10 cellular contexts compared by ENCODE assay signal in the genomic region with DNA sequence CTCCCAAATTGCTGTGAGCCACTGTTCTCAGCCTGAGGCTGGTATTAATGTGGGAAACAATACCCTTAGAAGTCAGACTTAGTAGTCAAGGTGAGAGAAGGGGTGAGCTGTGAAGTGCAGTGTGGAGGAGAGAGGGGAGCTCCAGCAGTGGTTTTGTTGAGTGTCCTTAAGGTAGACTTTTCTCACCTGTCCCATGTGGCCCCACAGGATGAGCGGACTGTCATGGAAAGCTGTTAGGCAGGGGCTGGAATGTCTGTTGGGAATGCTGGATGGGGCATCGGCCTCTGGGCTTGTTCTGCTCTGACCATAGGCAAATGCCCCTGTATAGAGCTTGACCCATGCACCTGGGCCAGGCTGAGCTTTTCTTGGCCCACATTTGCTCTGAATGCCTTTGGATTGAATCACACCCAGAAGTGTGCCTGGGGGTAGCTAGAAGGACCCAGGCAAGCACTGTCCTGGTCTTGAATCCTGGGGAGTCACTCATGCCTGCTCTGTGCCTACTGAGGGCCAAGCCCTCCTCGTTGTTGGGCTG. TPM values are rescaled to one million over a fixed set of nuclear protein-coding genes. Genes with fewer than 3 reads are reported as not detected.
DNase-seq lines count a peak whose midpoint lies in the region; ATAC-seq and TF ChIP-seq lines count a peak whose summit lies in the region.
"Had no signal": no experiment of that assay in that cellular context is flagged by ENCODE, and none has a peak within 500 bp of the region (broad histone marks: within the 10 kb centered on the region; RNA-seq: fewer than 3 reads in every experiment).

No MANE protein-coding gene starts in this region.

- ATAC-seq in HG02970 (IDR thresholded peaks at IDR 0.05; ENCODE audit: low FRiP score, unreplicated experiment) (no peak), GM19452 (IDR thresholded peaks at IDR 0.05; ENCODE audit: unreplicated experiment) (no peak)
- ATAC-seq: mucosa of descending colon had no signal

- H2AK5ac ChIP-seq in neuronal stem cell (ENCODE audit: low read depth, low read length) = no peak overlapping the region

- peaks cover 0 to 6% (median under 1%) of the 10 kb centered on the region in 8 donors for H3K9me3 Mint-ChIP-seq in CD4-positive, alpha-beta memory T cell

- intact Hi-C loops in CD4-positive, alpha-beta memory T cell (cut with micrococcal nuclease) = no loop called here
- intact Hi-C loops in dorsolateral prefrontal cortex (cut with DNase I) = no loop called here

- no peak overlapping the region for H3K23ac ChIP-seq in neuronal stem cell (ENCODE audit: low read depth, low read length, poor library complexity)

- H3K9ac ChIP-seq in OCI-LY1 (ENCODE audit: low read length) = no peak overlapping the region
- H3K9ac ChIP-seq in neuronal stem cell (ENCODE audit: low read depth, low read length, poor library complexity) = no peak overlapping the region

- no peaks in the 10 kb centered on the region for H3K27me3 Mint-ChIP-seq in CD4-positive, alpha-beta memory T cell

- H4K8ac ChIP-seq in neuronal stem cell (ENCODE audit: low read depth, low read length) = no peak overlapping the region

- peaks cover 19% of the 10 kb centered on the region for H3K79me1 ChIP-seq in neuronal stem cell (ENCODE audit: low read depth, low read length)

- peaks cover 14% of the 10 kb centered on the region for H3K36me3 ChIP-seq in CD4-positive, alpha-beta memory T cell (ENCODE audit: insufficient read depth, low read length)
- H3K36me3 ChIP-seq in OCI-LY1 (ENCODE audit: insufficient read depth, low read length) = peaks cover 12% of the 10 kb centered on the region; the same call in 1 of the 2 replicates
- peaks cover 0 to 57% of the 10 kb centered on the region in 2 donors for H3K36me3 ChIP-seq in neuronal stem cell (replicated peaks in 1 of 2; ENCODE audit: control insufficient read depth in 2 of 2, insufficient read depth in 2 of 2, low read length in 2 of 2)

- POLR2A ChIA-PET in CD4-positive, alpha-beta memory T cell (lab: Charles Lee; ENCODE audit: partially characterized antibody) = interaction anchor here (0.7 to 11.7 kb wide), 4 partner anchors 14 to 68 kb away, joined by 3 to 713 read pairs (median 104); partner anchors contain the start of gene TSPAN14

- peaks cover 98% of the 10 kb centered on the region for H3K4me1 ChIP-seq in CD4-positive, alpha-beta memory T cell (ENCODE audit: insufficient read depth, low read length)
- peaks cover 55% of the 10 kb centered on the region for H3K4me1 ChIP-seq in OCI-LY1 (ENCODE audit: insufficient read depth, low read length, severe bottlenecking)
- H3K4me1 ChIP-seq in neuronal stem cell (ENCODE audit: control insufficient read depth in 2 of 2, insufficient read depth in 1 of 2, low read depth in 1 of 2, low read length in 2 of 2) = peaks cover 41 to 55% of the 10 kb centered on the region in 2 donors

- H3K4me2 ChIP-seq in OCI-LY1 (ENCODE audit: low read length) (no peak overlapping the region), neuronal stem cell (ENCODE audit: insufficient read depth, low read length, poor library complexity, severe bottlenecking) (no peak overlapping the region)

- TF ChIP-seq CTCF in OCI-LY1 (IDR thresholded peaks at IDR 0.05; ENCODE audit: low read length) (no peak), dorsolateral prefrontal cortex (IDR thresholded peaks at IDR 0.05 in 54 of 56, conservative IDR thresholded peaks at IDR 0.05 in 2 of 56; ENCODE audit: low read depth in 1 of 56, partially characterized antibody in 56 of 56) (no peak)

- CTCF ChIA-PET in CD4-positive, alpha-beta memory T cell (lab: Charles Lee; ENCODE audit: partially characterized antibody) = interaction anchor here (0.7 to 21.6 kb wide), 8 partner anchors 10 to 120 kb away, joined by 3 to 814 read pairs (median 61); partner anchors contain the start of gene TSPAN14

- H2BK12ac ChIP-seq in neuronal stem cell (ENCODE audit: low read length) = no peak overlapping the region

- H3K14ac ChIP-seq in neuronal stem cell (ENCODE audit: low read length) = no peak overlapping the region

- H2BK15ac ChIP-seq in neuronal stem cell (ENCODE audit: low read length) = no peak overlapping the region

- H3K9me2 ChIP-seq in OCI-LY1 (ENCODE audit: low read depth, low read length) = no peaks in the 10 kb centered on the region

- WGBS in neuronal stem cell (ENCODE audit: extremely low coverage in 2 of 2, insufficient read length in 2 of 2, insufficient replicate concordance in 1 of 2), 2 donors = no CpG with 5 or more reads among the region's 3 CpGs

- H3F3A ChIP-seq in OCI-LY1 (ENCODE audit: insufficient read depth, low read length) = no peaks in the 10 kb centered on the region

- H3K18ac ChIP-seq in neuronal stem cell (ENCODE audit: low read length) = peak overlapping the region; percentile 5

- H2BK120ac ChIP-seq in neuronal stem cell (ENCODE audit: low read depth, low read length) = no peak overlapping the region

- H4K20me1 ChIP-seq in OCI-LY1 (ENCODE audit: insufficient read depth, low read length) = no peaks in the 10 kb centered on the region

- no peak overlapping the region for H4K91ac ChIP-seq in neuronal stem cell (ENCODE audit: low read depth, low read length, poor library complexity)

- no peaks in the 10 kb centered on the region for H3K9me3 ChIP-seq in CD4-positive, alpha-beta memory T cell (ENCODE audit: control insufficient read depth in 1 of 2, low read length in 2 of 2)
- H3K9me3 ChIP-seq in OCI-LY1 (ENCODE audit: low read length) (0 out of 2 replicates have a peak, but pooled peaks cover under 1% of the 10 kb centered on the region), neuronal stem cell (replicated peaks in 1 of 2; ENCODE audit: control insufficient read depth in 2 of 2, insufficient read depth in 1 of 2, low read depth in 1 of 2, low read length in 2 of 2) (peaks cover 0 to 5% of the 10 kb centered on the region in 2 donors)
- H3K9me3 ChIP-seq: mucosa of descending colon had no signal

- H3K36me3 Mint-ChIP-seq in CD4-positive, alpha-beta memory T cell = peaks cover 19 to 64% of the 10 kb centered on the region in 2 donors

- DNase-seq in CD4-positive, alpha-beta memory T cell = no peak
- DNase-seq in dorsolateral prefrontal cortex = peak in 1 of 10 donors; percentile 5
- no peak for DNase-seq in neuronal stem cell (ENCODE audit: low spot score)
- no peak for DNase-seq in NCI-H345 (lab: John Stamatoyannopoulos, UW)
- DNase-seq in amniotic stem cell (lab: John Stamatoyannopoulos, UW) = no peak
- DNase-seq: GDM1, mucosa of descending colon had no signal

- peak overlapping the region; percentile 78 to 94 (median 92) for H3K27ac Mint-ChIP-seq in CD4-positive, alpha-beta memory T cell

- H3K4ac ChIP-seq in neuronal stem cell (ENCODE audit: low read length) = no peak overlapping the region

- H3K4me1 Mint-ChIP-seq in CD4-positive, alpha-beta memory T cell = peaks cover 84 to 100% (median 95%) of the 10 kb centered on the region in 4 donors

- no peak overlapping the region for H2BK5ac ChIP-seq in neuronal stem cell (ENCODE audit: low read length)

- H2AFZ ChIP-seq in OCI-LY1 (ENCODE audit: low read length) (no peak overlapping the region), neuronal stem cell (ENCODE audit: low read length) (no peak overlapping the region)

- H3K4me3 Mint-ChIP-seq in CD4-positive, alpha-beta memory T cell = peak overlapping the region in 7 of 8 donors; percentile 8 to 79 (median 36)

- H3K27me3 ChIP-seq in CD4-positive, alpha-beta memory T cell (ENCODE audit: insufficient read depth, low read length) = no peaks in the 10 kb centered on the region
- H3K27me3 ChIP-seq in OCI-LY1 (ENCODE audit: insufficient read depth, low read length) = no peaks in the 10 kb centered on the region
- H3K27me3 ChIP-seq in dorsolateral prefrontal cortex = no peaks in the 10 kb centered on the region
- H3K27me3 ChIP-seq in neuronal stem cell (ENCODE audit: control insufficient read depth in 3 of 3, insufficient read depth in 3 of 3, low read depth in 1 of 3, low read length in 3 of 3) = no peaks in the 10 kb centered on the region

- no peak overlapping the region for H3K4me3 ChIP-seq in CD4-positive, alpha-beta memory T cell (ENCODE audit: low read length in 2 of 2)
- no peak overlapping the region for H3K4me3 ChIP-seq in OCI-LY1 (ENCODE audit: low read depth, low read length, poor library complexity, severe bottlenecking)
- H3K4me3 ChIP-seq in dorsolateral prefrontal cortex = no peak overlapping the region
- no peak overlapping the region for H3K4me3 ChIP-seq in neuronal stem cell (ENCODE audit: low read length in 2 of 2)
- H3K4me3 ChIP-seq: mucosa of descending colon had no signal

- peak overlapping the region; percentile 62 for H3K27ac ChIP-seq in CD4-positive, alpha-beta memory T cell (ENCODE audit: low read depth, low read length)
- peak overlapping the region; percentile 68 for H3K27ac ChIP-seq in OCI-LY1 (ENCODE audit: low read depth, low read length, poor library complexity, severe bottlenecking)
- H3K27ac ChIP-seq in dorsolateral prefrontal cortex = peak overlapping the region in 43 of 59 donors; percentile 8 to 93 (median 77)
- no peak overlapping the region for H3K27ac ChIP-seq in neuronal stem cell (replicated peaks; ENCODE audit: low read length)

- H3K79me2 ChIP-seq in OCI-LY1 (ENCODE audit: insufficient read depth, low read length) = 0 out of 2 replicates have a peak, but pooled peaks cover 3% of the 10 kb centered on the region

RNA-seq across cellular contexts. Expression of gene SH2D4B, which starts 36.3 kb away (rescaled TPM):
- total RNA-seq in CD4-positive, alpha-beta memory T cell = under 1 TPM; 0.17 TPM
- not detected for polyA plus RNA-seq in CD4-positive, alpha-beta memory T cell
- 1 to 10 TPM in 2 of 120 experiments, under 1 TPM in 103, not detected in 15; 0.07 to 1.3 (median 0.38) TPM for total RNA-seq in dorsolateral prefrontal cortex
- polyA plus RNA-seq in neuronal stem cell (2013, experiment 1 of 2) = 0.04 TPM
- 0.04 TPM for polyA plus RNA-seq in neuronal stem cell (2013, experiment 2 of 2)
- total RNA-seq: mucosa of descending colon had no signal

RNA-seq across cellular contexts. Expression of gene TSPAN14, which starts 47.3 kb away (rescaled TPM):
- total RNA-seq in CD4-positive, alpha-beta memory T cell = 100 to 1,000 TPM; 151 to 153 TPM
- polyA plus RNA-seq in CD4-positive, alpha-beta memory T cell = 100 to 1,000 TPM; 148 to 246 TPM
- 10 to 100 TPM; 40.9 to 83.1 (median 60.2) TPM for total RNA-seq in dorsolateral prefrontal cortex
- polyA plus RNA-seq in neuronal stem cell (2013, experiment 1 of 2) = 80.2 TPM
- 80.5 TPM for polyA plus RNA-seq in neuronal stem cell (2013, experiment 2 of 2)
